In the genomic region with DNA sequence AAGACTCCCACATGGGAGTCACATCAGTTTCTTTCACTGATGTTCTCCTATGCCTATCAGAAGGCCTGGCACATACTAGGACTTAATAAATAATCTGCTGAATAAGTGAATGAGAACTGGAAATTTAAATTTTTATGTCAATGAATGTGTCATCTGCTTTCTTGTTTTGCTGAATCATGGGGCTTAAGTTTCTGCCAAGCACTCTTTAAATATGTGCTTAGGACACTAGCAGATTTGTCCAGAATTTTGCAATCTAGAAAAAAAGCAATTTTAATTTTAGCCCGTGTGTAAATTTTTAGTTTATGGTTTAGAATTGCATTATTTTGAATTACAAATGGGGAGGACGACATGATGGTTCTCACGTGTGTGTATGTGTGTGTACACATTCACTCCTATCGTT, we compare ENCODE assay signal across 17 cellular contexts.
DNase-seq lines count a peak whose midpoint lies in the region; ATAC-seq and TF ChIP-seq lines count a peak whose summit lies in the region.
"Had no signal": no experiment of that assay in that cellular context is flagged by ENCODE, and none has a peak within 500 bp of the region (broad histone marks: within the 10 kb centered on the region; RNA-seq: fewer than 3 reads in every experiment).

No MANE protein-coding gene starts in this region.

- H3K27me3 ChIP-seq in suprapubic skin (no peaks in the 10 kb centered on the region), ovary (no peaks in the 10 kb centered on the region)
- H3K27me3 ChIP-seq: neutrophil, Peyer's patch had no signal

- no peaks in the 10 kb centered on the region for H3K27me3 Mint-ChIP-seq in chondrocyte (ENCODE audit: low read depth)
- no peaks in the 10 kb centered on the region for H3K27me3 Mint-ChIP-seq in osteocyte (ENCODE audit: unreplicated experiment)
- H3K27me3 Mint-ChIP-seq: activated naive CD8-positive, alpha-beta T cell treated with anti-CD3 and anti-CD28 coated beads for 36 hours; CD8-positive, alpha-beta memory T cell; stimulated activated memory B cell treated with anti-CD40 and anti-IgM and Interleukin-4, amounts not matched to agents 10 μg/mL and 1 μg/mL and 100 μg/mL, for 72 hours had no signal

- ATAC-seq in left lobe of liver = peak; percentile 22
- no peak for ATAC-seq in HG03342 (IDR thresholded peaks at IDR 0.05; ENCODE audit: unreplicated experiment)
- ATAC-seq: stimulated activated memory B cell treated with anti-CD40 and anti-IgM and Interleukin-4, amounts not matched to agents 10 μg/mL and 1 μg/mL and 100 μg/mL, for 72 hours had no signal

- H3K4me1 ChIP-seq in suprapubic skin (peaks cover 33% of the 10 kb centered on the region), ovary (ENCODE audit: insufficient read depth) (no peaks in the 10 kb centered on the region)
- H3K4me1 ChIP-seq: Peyer's patch had no signal

- TF ChIP-seq EP300 in suprapubic skin (IDR thresholded peaks at IDR 0.05) (no peak), ovary (IDR thresholded peaks at IDR 0.05) (no peak)

- no peaks in the 10 kb centered on the region for H3K9me3 ChIP-seq in suprapubic skin
- no peaks in the 10 kb centered on the region for H3K9me3 ChIP-seq in ovary
- H3K9me3 ChIP-seq: neutrophil had no signal

- H3K4me3 Mint-ChIP-seq in chondrocyte (ENCODE audit: unreplicated experiment) = no peak overlapping the region
- no peak overlapping the region for H3K4me3 Mint-ChIP-seq in osteocyte (ENCODE audit: unreplicated experiment)
- H3K4me3 Mint-ChIP-seq: activated naive CD8-positive, alpha-beta T cell treated with anti-CD3 and anti-CD28 coated beads for 36 hours; CD8-positive, alpha-beta memory T cell; stimulated activated memory B cell treated with anti-CD40 and anti-IgM and Interleukin-4, amounts not matched to agents 10 μg/mL and 1 μg/mL and 100 μg/mL, for 72 hours had no signal

- TF ChIP-seq POLR2A in suprapubic skin (IDR thresholded peaks at IDR 0.05) = no peak
- no peak for TF ChIP-seq POLR2A in ovary (IDR thresholded peaks at IDR 0.05)

- no peak overlapping the region for H3K4me3 ChIP-seq in suprapubic skin
- H3K4me3 ChIP-seq in ovary = no peak overlapping the region
- H3K4me3 ChIP-seq: Peyer's patch had no signal

- peak overlapping the region; percentile 92 for H3K27ac ChIP-seq in suprapubic skin
- H3K27ac ChIP-seq in ovary = peak overlapping the region in 1 of 2 donors; percentile 84
- H3K27ac ChIP-seq: HL-60, neutrophil had no signal

- DNase-seq in OCI-M1 (lab: John Stamatoyannopoulos, UW) (peak; percentile 46), chondrocyte (ENCODE audit: low spot score) (no peak), left lobe of liver (ENCODE audit: low spot score) (no peak), suprapubic skin (ENCODE audit: low spot score in 2 of 2) (no peak), GOT3 (lab: John Stamatoyannopoulos, UW) (no peak), osteocyte (ENCODE audit: extremely low spot score, unreplicated experiment) (no peak), ovary (no peak)
- DNase-seq: activated CD8-positive, alpha-beta memory T cell treated with anti-CD3 and anti-CD28 coated beads for 24 hours; activated naive CD8-positive, alpha-beta T cell treated with anti-CD3 and anti-CD28 coated beads for 36 hours; CD8-positive, alpha-beta memory T cell; NCI-H345; Peyer's patch; stimulated activated CD4-positive, alpha-beta T cell treated with anti-CD3 and anti-CD28 coated beads, Interleukin-1b, Interleukin-23, amount 100 ng/mL, for 48 hours had no signal

- no peaks in the 10 kb centered on the region for H3K36me3 ChIP-seq in suprapubic skin
- no peaks in the 10 kb centered on the region for H3K36me3 ChIP-seq in ovary
- H3K36me3 ChIP-seq: neutrophil, Peyer's patch had no signal

- H3K27ac Mint-ChIP-seq in chondrocyte (ENCODE audit: unreplicated experiment) (peak overlapping the region; percentile 22), osteocyte (ENCODE audit: unreplicated experiment) (no peak overlapping the region)
- H3K27ac Mint-ChIP-seq: activated naive CD8-positive, alpha-beta T cell treated with anti-CD3 and anti-CD28 coated beads for 36 hours; CD8-positive, alpha-beta memory T cell; stimulated activated memory B cell treated with anti-CD40 and anti-IgM and Interleukin-4, amounts not matched to agents 10 μg/mL and 1 μg/mL and 100 μg/mL, for 72 hours had no signal

- peaks cover 7% of the 10 kb centered on the region for H3K9me3 Mint-ChIP-seq in chondrocyte (ENCODE audit: low read depth)
- peaks cover 12% of the 10 kb centered on the region for H3K9me3 Mint-ChIP-seq in osteocyte (ENCODE audit: unreplicated experiment)

- H3K4me1 Mint-ChIP-seq in chondrocyte (ENCODE audit: low read depth) (peaks cover 41% of the 10 kb centered on the region), osteocyte (ENCODE audit: unreplicated experiment) (peaks cover 31% of the 10 kb centered on the region)
- H3K4me1 Mint-ChIP-seq: activated naive CD8-positive, alpha-beta T cell treated with anti-CD3 and anti-CD28 coated beads for 36 hours; CD8-positive, alpha-beta memory T cell; stimulated activated memory B cell treated with anti-CD40 and anti-IgM and Interleukin-4, amounts not matched to agents 10 μg/mL and 1 μg/mL and 100 μg/mL, for 72 hours had no signal

- intact Hi-C loops in ovary (cut with DNase I) = loop anchor here in 1 of 4 donors (10.0 kb wide), 1 partner anchor 348 kb away; no protein-coding TSS in a partner anchor

- WGBS in suprapubic skin = 35% methylated on average over 4 of the region's 4 CpGs
- 13 to 24% (median 19%) methylated on average over 4 of the region's 4 CpGs for WGBS in ovary, 3 donors

- H3K36me3 Mint-ChIP-seq in chondrocyte (ENCODE audit: low read depth) = peaks cover 5% of the 10 kb centered on the region
- H3K36me3 Mint-ChIP-seq in osteocyte (ENCODE audit: unreplicated experiment) = peaks cover 10% of the 10 kb centered on the region
- H3K36me3 Mint-ChIP-seq: activated naive CD8-positive, alpha-beta T cell treated with anti-CD3 and anti-CD28 coated beads for 36 hours; CD8-positive, alpha-beta memory T cell; stimulated activated memory B cell treated with anti-CD40 and anti-IgM and Interleukin-4, amounts not matched to agents 10 μg/mL and 1 μg/mL and 100 μg/mL, for 72 hours had no signal

- TF ChIP-seq CTCF in chondrocyte (IDR thresholded peaks at IDR 0.05) (no peak), suprapubic skin (IDR thresholded peaks at IDR 0.05) (no peak), osteocyte (IDR thresholded peaks at IDR 0.05) (no peak), ovary (IDR thresholded peaks at IDR 0.05) (no peak)
